2 cellular contexts compared by ENCODE assay signal in the genomic region with DNA sequence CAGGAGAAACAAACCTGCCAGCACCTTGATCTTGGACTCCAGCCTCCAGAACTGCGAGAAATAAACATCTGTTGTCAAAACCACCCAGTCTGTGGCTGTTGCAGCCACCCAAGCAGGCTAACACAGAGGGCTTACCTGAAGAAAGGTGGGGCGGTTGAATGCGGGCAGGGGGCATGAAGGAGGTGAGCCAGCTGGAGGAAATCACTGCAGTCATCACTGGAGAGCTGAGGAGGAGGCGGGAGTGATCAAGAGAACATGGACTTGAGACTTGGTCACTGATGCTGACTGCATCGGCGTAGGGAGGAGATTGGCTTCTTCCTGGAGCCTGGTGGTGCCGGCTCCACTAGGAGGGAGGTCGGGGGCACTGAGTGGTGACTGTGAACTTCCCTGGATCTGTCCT.
TF ChIP-seq lines count a peak whose summit lies in the region.

No MANE protein-coding gene starts in this region.

TF ChIP-seq in IMR-90, 13 proteins besides CTCF, POLR2A, EP300 and RAD21:
- TF ChIP-seq SMC3 (IDR thresholded peaks at IDR 0.05; ENCODE audit: low read depth, low read length): no peak
- TF ChIP-seq BHLHE40 (IDR thresholded peaks at IDR 0.05; ENCODE audit: low read depth, low read length): no peak
- TF ChIP-seq, protein P1, sequence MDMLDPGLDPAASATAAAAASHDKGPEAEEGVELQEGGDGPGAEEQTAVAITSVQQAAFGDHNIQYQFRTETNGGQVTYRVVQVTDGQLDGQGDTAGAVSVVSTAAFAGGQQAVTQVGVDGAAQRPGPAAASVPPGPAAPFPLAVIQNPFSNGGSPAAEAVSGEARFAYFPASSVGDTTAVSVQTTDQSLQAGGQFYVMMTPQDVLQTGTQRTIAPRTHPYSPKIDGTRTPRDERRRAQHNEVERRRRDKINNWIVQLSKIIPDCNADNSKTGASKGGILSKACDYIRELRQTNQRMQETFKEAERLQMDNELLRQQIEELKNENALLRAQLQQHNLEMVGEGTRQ (IDR thresholded peaks at IDR 0.05; ENCODE audit: low read depth, low read length): no peak
- no peak for TF ChIP-seq MXI1 (IDR thresholded peaks at IDR 0.05; ENCODE audit: borderline replicate concordance, low read depth, low read length)
- TF ChIP-seq CEBPB (IDR thresholded peaks at IDR 0.05; ENCODE audit: low read depth, low read length): no peak
- TF ChIP-seq NFE2L2 (IDR thresholded peaks at IDR 0.05; ENCODE audit: low read depth, low read length): no peak
- TF ChIP-seq FOS (IDR thresholded peaks at IDR 0.05; ENCODE audit: low read depth, low read length): no peak
- TF ChIP-seq RCOR1 (IDR thresholded peaks at IDR 0.05; ENCODE audit: insufficient replicate concordance, low read length): no peak
- no peak for TF ChIP-seq RFX5 (IDR thresholded peaks at IDR 0.05; ENCODE audit: low read depth, low read length)
- TF ChIP-seq CHD1 (IDR thresholded peaks at IDR 0.05; ENCODE audit: low read depth, low read length): no peak

TF ChIP-seq in H1, 55 proteins besides CTCF, POLR2A, EP300 and RAD21:
- TF ChIP-seq SRF (IDR thresholded peaks at IDR 0.05; ENCODE audit: low read depth, low read length) (no peak), GTF2F1 (IDR thresholded peaks at IDR 0.05; ENCODE audit: borderline replicate concordance, low read depth, low read length) (no peak), RFX5 (IDR thresholded peaks at IDR 0.05; ENCODE audit: borderline replicate concordance, low read depth, low read length) (no peak)
